1 cellular context compared by ENCODE assay signal in genomic region chr16:29891525-29892457, GRCh38.
TF ChIP-seq lines count a peak whose summit lies in the region.

No MANE protein-coding gene starts in this region.

TF ChIP-seq in HepG2, 621 proteins besides CTCF, POLR2A, EP300 and RAD21 (continued from another document and continues in another):
- TF ChIP-seq ZBTB4 (CRISPR knock-in tag; IDR thresholded peaks at IDR 0.05; ENCODE audit: borderline replicate concordance): no peak
- no peak for TF ChIP-seq HHEX (CRISPR knock-in tag; IDR thresholded peaks at IDR 0.05)
- peak; percentile 81 for TF ChIP-seq ZMYM2 (CRISPR knock-in tag; IDR thresholded peaks at IDR 0.05)
- TF ChIP-seq ZSCAN29 (CRISPR knock-in tag; conservative IDR thresholded peaks at IDR 0.05): no peak
- TF ChIP-seq THAP7 (CRISPR knock-in tag; IDR thresholded peaks at IDR 0.05): no peak
- no peak for TF ChIP-seq ZNF512 (CRISPR knock-in tag; IDR thresholded peaks at IDR 0.05)
- no peak for TF ChIP-seq ISX (CRISPR knock-in tag; conservative IDR thresholded peaks at IDR 0.05)
- TF ChIP-seq RBM39 (IDR thresholded peaks at IDR 0.05; ENCODE audit: low read depth, low read length, poor library complexity, severe bottlenecking): no peak
- TF ChIP-seq DMTF1 (CRISPR knock-in tag; IDR thresholded peaks at IDR 0.05): no peak
- TF ChIP-seq ZNF773 (CRISPR knock-in tag; IDR thresholded peaks at IDR 0.05; ENCODE audit: borderline replicate concordance): no peak
- TF ChIP-seq HOXD1 (CRISPR knock-in tag; IDR thresholded peaks at IDR 0.05): no peak
- TF ChIP-seq MXI1 (IDR thresholded peaks at IDR 0.05; ENCODE audit: borderline replicate concordance, low read depth, low read length): no peak
- TF ChIP-seq ZNF574 (CRISPR knock-in tag; IDR thresholded peaks at IDR 0.05): peak; percentile 52
- TF ChIP-seq YY1 (IDR thresholded peaks at IDR 0.05; ENCODE audit: insufficient read depth, insufficient replicate concordance, low read depth, low read length): peak; percentile 62
- no peak for TF ChIP-seq KMT2A (CRISPR knock-in tag; IDR thresholded peaks at IDR 0.05)
- TF ChIP-seq ZNF543 (CRISPR knock-in tag; IDR thresholded peaks at IDR 0.05): no peak
- TF ChIP-seq RARA (CRISPR knock-in tag; IDR thresholded peaks at IDR 0.05): 0 out of 2 replicates have a peak, but pooled peaks have one; percentile 33
- no peak for TF ChIP-seq MTF1 (CRISPR knock-in tag; IDR thresholded peaks at IDR 0.05)
- TF ChIP-seq ZNF678 (CRISPR knock-in tag; IDR thresholded peaks at IDR 0.05): no peak
- TF ChIP-seq KAT2B (IDR thresholded peaks at IDR 0.05; ENCODE audit: borderline replicate concordance, low read depth, low read length): no peak
- no peak for TF ChIP-seq ZUFSP (CRISPR knock-in tag; IDR thresholded peaks at IDR 0.05; ENCODE audit: borderline replicate concordance)
- 0 out of 2 replicates have a peak, but pooled peaks have one; percentile 16 for TF ChIP-seq PITX1 (CRISPR knock-in tag; IDR thresholded peaks at IDR 0.05)
- no peak for TF ChIP-seq IRX3 (CRISPR knock-in tag; IDR thresholded peaks at IDR 0.05; ENCODE audit: borderline replicate concordance, low read depth)
- no peak for TF ChIP-seq RORA (CRISPR knock-in tag; IDR thresholded peaks at IDR 0.05)
- TF ChIP-seq THRA (CRISPR knock-in tag; IDR thresholded peaks at IDR 0.05; ENCODE audit: borderline replicate concordance): no peak
- no peak for TF ChIP-seq PHB2 (IDR thresholded peaks at IDR 0.05; ENCODE audit: partially characterized antibody)
- no peak for TF ChIP-seq NBN (conservative IDR thresholded peaks at IDR 0.05)
- TF ChIP-seq FOXJ3 (CRISPR knock-in tag; IDR thresholded peaks at IDR 0.05; ENCODE audit: borderline replicate concordance): peak; percentile 73; the same call in 1 of the 2 replicates
- no peak for TF ChIP-seq ZNF329 (CRISPR knock-in tag; IDR thresholded peaks at IDR 0.05; ENCODE audit: low read depth)
- TF ChIP-seq GLMP (CRISPR knock-in tag; IDR thresholded peaks at IDR 0.05; ENCODE audit: borderline replicate concordance): no peak
- no peak for TF ChIP-seq GTF2F1 (IDR thresholded peaks at IDR 0.05; ENCODE audit: low read length)
- TF ChIP-seq ZNF33B (CRISPR knock-in tag; IDR thresholded peaks at IDR 0.05): no peak
- no peak for TF ChIP-seq MAFG (CRISPR knock-in tag; IDR thresholded peaks at IDR 0.05)
- TF ChIP-seq ZNF740 (CRISPR knock-in tag; IDR thresholded peaks at IDR 0.05): no peak; the same call in 1 of the 2 replicates
- no peak; the same call in 1 of the 2 replicates for TF ChIP-seq ETV5 (CRISPR knock-in tag; IDR thresholded peaks at IDR 0.05; ENCODE audit: borderline replicate concordance)
- peak in 1 of 2 experiments; percentile 50; a peak in 3 of 4 replicates for TF ChIP-seq NR2F1 (CRISPR knock-in tag; IDR thresholded peaks at IDR 0.05)
- no peak; the same call in 1 of the 2 replicates for TF ChIP-seq ZBTB25 (CRISPR knock-in tag; IDR thresholded peaks at IDR 0.05)
- TF ChIP-seq ZNF414 (CRISPR knock-in tag; IDR thresholded peaks at IDR 0.05): 0 out of 2 replicates have a peak, but pooled peaks have one; percentile 49
- peak; percentile 87; the same call in 1 of the 2 replicates for TF ChIP-seq ZNF501 (CRISPR knock-in tag; IDR thresholded peaks at IDR 0.05)
- peak; percentile 46; the same call in 1 of the 2 replicates for TF ChIP-seq ZNF503 (CRISPR knock-in tag; IDR thresholded peaks at IDR 0.05)
- 0 out of 2 replicates have a peak, but pooled peaks have one; percentile 37 for TF ChIP-seq ZNF766 (CRISPR knock-in tag; IDR thresholded peaks at IDR 0.05; ENCODE audit: borderline replicate concordance)
- TF ChIP-seq HOXA7 (CRISPR knock-in tag; IDR thresholded peaks at IDR 0.05): no peak
- no peak for TF ChIP-seq ZNF335 (CRISPR knock-in tag; IDR thresholded peaks at IDR 0.05)
